Comparison of ENCODE assay signal across 8 cellular contexts in the genomic region with DNA sequence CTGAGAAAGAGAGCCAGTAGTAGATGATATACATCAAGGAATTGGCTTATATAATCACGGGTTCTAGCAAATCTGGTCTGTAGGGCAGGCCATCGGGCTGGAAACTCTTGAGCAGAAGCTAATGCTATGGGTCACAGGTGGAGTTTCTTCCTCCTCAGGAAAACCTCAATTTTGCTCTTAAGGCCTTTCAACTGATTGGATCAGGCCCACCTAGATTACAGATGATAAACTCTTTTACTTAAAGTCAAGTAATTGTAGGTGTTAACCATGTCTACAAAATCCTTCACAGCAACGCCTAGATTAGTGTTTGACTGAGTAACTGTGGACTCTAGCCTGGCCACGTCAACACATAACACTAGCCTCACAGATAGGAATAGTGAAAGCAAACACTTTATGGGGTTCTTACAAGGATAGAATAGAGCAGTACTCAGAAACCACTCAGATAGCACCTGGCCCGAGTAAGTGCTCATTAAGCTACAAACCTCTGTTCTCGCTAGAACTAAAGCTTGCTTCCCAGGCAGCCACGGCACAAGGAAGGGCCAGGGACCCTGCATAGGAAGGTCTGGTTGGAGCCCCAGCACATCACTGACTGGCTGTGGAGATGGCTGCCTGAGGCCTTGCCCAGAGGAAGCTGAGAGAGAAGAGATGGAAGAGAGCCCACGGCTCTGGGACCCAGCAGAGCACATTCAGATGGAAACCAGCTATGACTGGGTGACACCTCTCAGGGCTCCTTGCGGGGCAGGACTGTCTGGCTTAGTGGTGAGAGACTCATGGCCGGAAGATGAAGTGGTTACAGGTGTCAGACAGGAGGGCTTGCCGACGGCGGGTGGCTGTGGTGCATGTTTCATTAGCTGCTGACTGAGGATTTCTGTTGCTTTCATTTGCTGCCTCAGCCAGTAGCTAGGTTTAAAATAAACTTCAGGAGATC.
DNase-seq lines count a peak whose midpoint lies in the region; ATAC-seq and TF ChIP-seq lines count a peak whose summit lies in the region.

No MANE protein-coding gene starts in this region.

- 95 to 96% methylated on average over 13 of the region's 13 CpGs for WGBS in testis, 2 donors
- 87 to 95% methylated on average over 13 of the region's 13 CpGs for WGBS in tibial nerve, 2 donors

- CTCF ChIA-PET in A673 (lab: Charles Lee), result no interaction called here

- TF ChIP-seq CTCF in left lung (IDR thresholded peaks at IDR 0.05), result no peak
- no peak for TF ChIP-seq CTCF in A673 (conservative IDR thresholded peaks at IDR 0.05; ENCODE audit: low read depth, low read length)
- TF ChIP-seq CTCF in testis (IDR thresholded peaks at IDR 0.05), result no peak
- TF ChIP-seq CTCF in tibial nerve (IDR thresholded peaks at IDR 0.05), result no peak

- POLR2A ChIA-PET in A673 (lab: Charles Lee; ENCODE audit: low non-redundant PET), result no interaction called here

- intact Hi-C loops in left lung (cut with DNase I), result no loop called here
- intact Hi-C loops in A673 (cut with micrococcal nuclease; ENCODE audit: unreplicated experiment), result no loop called here
- intact Hi-C loops in testis (cut with DNase I; ENCODE audit: low total_unique reads), result no loop called here

- no peak for TF ChIP-seq EP300 in tibial nerve (IDR thresholded peaks at IDR 0.05)

- H3K27ac ChIP-seq in left lung, result no peak overlapping the region
- H3K27ac ChIP-seq in A673 (ENCODE audit: low read depth, low read length, poor library complexity, severe bottlenecking), result no peak overlapping the region
- H3K27ac ChIP-seq in testis, result no peak overlapping the region
- peak overlapping the region in 1 of 4 donors; percentile 2 for H3K27ac ChIP-seq in tibial nerve

- no peaks in the 10 kb centered on the region for H3K27me3 ChIP-seq in left lung
- H3K27me3 ChIP-seq in A673 (replicated peaks; ENCODE audit: insufficient read depth, low read depth, low read length, poor library complexity), result no peaks in the 10 kb centered on the region
- no peaks in the 10 kb centered on the region for H3K27me3 ChIP-seq in testis
- H3K27me3 ChIP-seq in tibial nerve, result no peaks in the 10 kb centered on the region

- H3K4me3 ChIP-seq in left lung, result no peak overlapping the region
- no peak overlapping the region for H3K4me3 ChIP-seq in A673 (ENCODE audit: low read depth, low read length, poor library complexity, severe bottlenecking)
- H3K4me3 ChIP-seq in testis, result no peak overlapping the region
- H3K4me3 ChIP-seq in tibial nerve, result no peak overlapping the region

- peak; percentile 58 to 71 for DNase-seq in activated CD4-positive, alpha-beta T cell treated with anti-CD3 and anti-CD28 coated beads for 4 hours
- no peak for DNase-seq in left lung
- no peak for DNase-seq in A673 (ENCODE audit: low spot score)
- no peak for DNase-seq in testis
- no peak for DNase-seq in tibial nerve (ENCODE audit: low spot score in 2 of 2)
- no peak for DNase-seq in OCI-M1 (lab: John Stamatoyannopoulos, UW)

- H3K4me1 ChIP-seq in left lung, result no peaks in the 10 kb centered on the region
- no peaks in the 10 kb centered on the region for H3K4me1 ChIP-seq in A673 (ENCODE audit: insufficient read depth, low read length, poor library complexity, severe bottlenecking)
- peaks cover 4% of the 10 kb centered on the region for H3K4me1 ChIP-seq in testis
- H3K4me1 ChIP-seq in tibial nerve, result peaks cover 0 to 12% (median 2%) of the 10 kb centered on the region in 4 donors

- no peaks in the 10 kb centered on the region for H3K36me3 ChIP-seq in left lung
- no peaks in the 10 kb centered on the region for H3K36me3 ChIP-seq in A673 (ENCODE audit: insufficient read depth, low read length, poor library complexity, severe bottlenecking)
- no peaks in the 10 kb centered on the region for H3K36me3 ChIP-seq in testis (ENCODE audit: low read depth, missing control alignments)
- no peaks in the 10 kb centered on the region for H3K36me3 ChIP-seq in tibial nerve

- BruUV-seq in A673 (replicated peaks; lab: Mats Ljungman, UMichigan), result no TSS peak

- H3K9me3 ChIP-seq in left lung (peaks cover 0 to 3% of the 10 kb centered on the region in 2 donors), A673 (ENCODE audit: low read depth, low read length, poor library complexity, severe bottlenecking) (peaks cover 5% of the 10 kb centered on the region), testis (no peaks in the 10 kb centered on the region), tibial nerve (peaks cover 0 to 7% (median 0%) of the 10 kb centered on the region in 4 donors)

- TF ChIP-seq POLR2A in GM19099 (IDR thresholded peaks at IDR 0.05; ENCODE audit: extremely low read depth, insufficient read length, low read depth), result peak; percentile 49
- no peak for TF ChIP-seq POLR2A in testis (IDR thresholded peaks at IDR 0.05)
- no peak for TF ChIP-seq POLR2A in tibial nerve (IDR thresholded peaks at IDR 0.05)

- peak; percentile 96 for ATAC-seq in HG03108 (IDR thresholded peaks at IDR 0.05; ENCODE audit: unreplicated experiment)
- peak; percentile 97 for ATAC-seq in left lung

Comparison
In these comparisons a context has a peak if more than half of its experiments do, and no peak if none do; other contexts are left out.
1. DNase-seq: peak in activated CD4-positive, alpha-beta T cell treated with anti-CD3 and anti-CD28 coated beads for 4 hours (2 of 2); none in left lung (0 of 2), A673 (single experiment), testis (single experiment), tibial nerve (0 of 2) and OCI-M1 (single experiment).